28 cellular contexts compared by ENCODE assay signal in the genomic region with DNA sequence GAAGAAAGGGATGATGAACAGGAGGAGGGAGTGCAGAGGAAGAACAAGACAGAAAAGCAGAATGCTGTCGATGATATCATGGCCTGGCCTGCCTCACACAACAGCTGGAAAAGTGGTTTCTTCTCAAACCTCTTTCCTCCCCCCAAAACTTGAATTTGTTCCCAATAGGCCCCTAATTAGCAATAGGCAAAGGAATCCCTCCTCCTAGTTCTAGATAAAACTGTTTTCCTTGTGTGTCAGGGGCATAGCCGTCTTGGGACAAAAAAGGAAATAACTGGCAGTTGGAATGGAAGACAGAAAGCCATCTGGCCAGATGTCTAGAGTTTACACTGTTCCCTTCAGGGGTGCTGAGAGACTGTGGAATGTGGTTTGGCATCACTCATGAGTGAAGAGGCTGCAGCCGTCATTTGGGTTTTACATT.
DNase-seq lines count a peak whose midpoint lies in the region; ATAC-seq and TF ChIP-seq lines count a peak whose summit lies in the region.
"Had no signal": no experiment of that assay in that cellular context is flagged by ENCODE, and none has a peak within 500 bp of the region (broad histone marks: within the 10 kb centered on the region; RNA-seq: fewer than 3 reads in every experiment).

No MANE protein-coding gene starts in this region.

- ATAC-seq in left lung (peak; percentile 48), thoracic aorta (ENCODE audit: insufficient number of reproducible peaks, low FRiP score, low read depth) (no peak)
- ATAC-seq: activated T-cell treated with anti-CD3 and anti-CD28 coated beads, Interleukin-2, amount 50 U/mL, for 72 hours; left lobe of liver had no signal

- no peak overlapping the region for H3K27ac ChIP-seq in left lung
- peak overlapping the region; percentile 39 to 58 for H3K27ac ChIP-seq in thoracic aorta
- H3K27ac ChIP-seq: esophagus squamous epithelium, psoas muscle, spleen had no signal

- DNase-seq in DMS53 (lab: John Stamatoyannopoulos, UW) (peak; percentile 13), DMS53 treated with DMSO at 0.1 percent for 48 hours (lab: John Stamatoyannopoulos, UW; ENCODE audit: unreplicated experiment) (no peak), cardiac fibroblast (ENCODE audit: low read depth in 2 of 2) (peak; percentile 65), left lung (no peak), thoracic aorta (ENCODE audit: low spot score) (no peak), NCI-H1092 (lab: John Stamatoyannopoulos, UW) (no peak), GOT3 (lab: John Stamatoyannopoulos, UW) (no peak), DMS114 treated with DMSO at 0.1 percent for 48 hours (lab: John Stamatoyannopoulos, UW; ENCODE audit: unreplicated experiment) (no peak)
- DNase-seq: 8988T; activated CD4-positive, CD25-positive, alpha-beta regulatory T cell treated with anti-CD3 and anti-CD28 coated beads, Interleukin-2, amount 50 U/mL, for 72 hours; activated CD8-positive, alpha-beta memory T cell treated with anti-CD3 and anti-CD28 coated beads for 24 hours; activated T-cell treated with anti-CD3 and anti-CD28 coated beads, Interleukin-2, amount 50 U/mL, for 72 hours; endodermal cell; esophagus squamous epithelium; Karpas-422; NCI-H1048; NCI-H2029; NCI-H226; NCI-H82; SHP77 treated with DMSO at 0.1 percent for 48 hours; spleen; stimulated activated CD4-positive, alpha-beta T cell treated with anti-CD3 and anti-CD28 coated beads, Interleukin-4, amount 100 ng/mL, for 1 hour; stimulated activated naive CD4-positive, alpha-beta T cell treated with Interleukin-2 at 50 U/mL for 16 hours; SW 1271 had no signal

- no peak overlapping the region for H3K4me3 ChIP-seq in cardiac fibroblast (replicated peaks in 1 of 2; ENCODE audit: low read depth in 2 of 2, low read length in 2 of 2)
- H3K4me3 ChIP-seq in left lung: no peak overlapping the region
- no peak overlapping the region for H3K4me3 ChIP-seq in thoracic aorta
- H3K4me3 ChIP-seq: ascending aorta, esophagus squamous epithelium, psoas muscle, spleen, tibial nerve had no signal

- H3K27me3 ChIP-seq in left lung (no peaks in the 10 kb centered on the region), thoracic aorta (replicated peaks; ENCODE audit: insufficient read depth) (no peaks in the 10 kb centered on the region)
- H3K27me3 ChIP-seq: ascending aorta, esophagus squamous epithelium, spleen, tibial nerve had no signal

- intact Hi-C loops in left lung (cut with DNase I): no loop called here

- TF ChIP-seq CTCF in cardiac fibroblast (IDR thresholded peaks at IDR 0.05; ENCODE audit: low read depth, low read length) (no peak), left lung (IDR thresholded peaks at IDR 0.05) (no peak), thoracic aorta (IDR thresholded peaks at IDR 0.05) (no peak)

- peaks cover 0 to 5% of the 10 kb centered on the region in 2 donors for H3K4me1 ChIP-seq in left lung
- H3K4me1 ChIP-seq in thoracic aorta (ENCODE audit: control insufficient read depth in 1 of 2, low read depth in 2 of 2): peaks cover 5 to 41% of the 10 kb centered on the region in 2 donors
- H3K4me1 ChIP-seq: psoas muscle, tibial nerve had no signal

- H3K9me3 ChIP-seq in left lung (no peaks in the 10 kb centered on the region), thoracic aorta (no peaks in the 10 kb centered on the region)
- H3K9me3 ChIP-seq: ascending aorta, esophagus squamous epithelium, psoas muscle, spleen, tibial nerve had no signal

- no peaks in the 10 kb centered on the region for H3K36me3 ChIP-seq in left lung
- no peaks in the 10 kb centered on the region for H3K36me3 ChIP-seq in thoracic aorta
- H3K36me3 ChIP-seq: ascending aorta, esophagus squamous epithelium, spleen, tibial nerve had no signal

Comparison
In these comparisons a context has a peak if more than half of its experiments do, and no peak if none do; other contexts are left out.
1. DNase-seq: peak in DMS53 (single experiment) and cardiac fibroblast (2 of 2); none in DMS53 treated with DMSO at 0.1 percent for 48 hours (single experiment), left lung (0 of 2), thoracic aorta (single experiment), NCI-H1092 (single experiment), GOT3 (single experiment) and DMS114 treated with DMSO at 0.1 percent for 48 hours (single experiment).
2. H3K27ac ChIP-seq: peak in thoracic aorta (2 of 2); none in left lung (0 of 2).